In the genomic region with DNA sequence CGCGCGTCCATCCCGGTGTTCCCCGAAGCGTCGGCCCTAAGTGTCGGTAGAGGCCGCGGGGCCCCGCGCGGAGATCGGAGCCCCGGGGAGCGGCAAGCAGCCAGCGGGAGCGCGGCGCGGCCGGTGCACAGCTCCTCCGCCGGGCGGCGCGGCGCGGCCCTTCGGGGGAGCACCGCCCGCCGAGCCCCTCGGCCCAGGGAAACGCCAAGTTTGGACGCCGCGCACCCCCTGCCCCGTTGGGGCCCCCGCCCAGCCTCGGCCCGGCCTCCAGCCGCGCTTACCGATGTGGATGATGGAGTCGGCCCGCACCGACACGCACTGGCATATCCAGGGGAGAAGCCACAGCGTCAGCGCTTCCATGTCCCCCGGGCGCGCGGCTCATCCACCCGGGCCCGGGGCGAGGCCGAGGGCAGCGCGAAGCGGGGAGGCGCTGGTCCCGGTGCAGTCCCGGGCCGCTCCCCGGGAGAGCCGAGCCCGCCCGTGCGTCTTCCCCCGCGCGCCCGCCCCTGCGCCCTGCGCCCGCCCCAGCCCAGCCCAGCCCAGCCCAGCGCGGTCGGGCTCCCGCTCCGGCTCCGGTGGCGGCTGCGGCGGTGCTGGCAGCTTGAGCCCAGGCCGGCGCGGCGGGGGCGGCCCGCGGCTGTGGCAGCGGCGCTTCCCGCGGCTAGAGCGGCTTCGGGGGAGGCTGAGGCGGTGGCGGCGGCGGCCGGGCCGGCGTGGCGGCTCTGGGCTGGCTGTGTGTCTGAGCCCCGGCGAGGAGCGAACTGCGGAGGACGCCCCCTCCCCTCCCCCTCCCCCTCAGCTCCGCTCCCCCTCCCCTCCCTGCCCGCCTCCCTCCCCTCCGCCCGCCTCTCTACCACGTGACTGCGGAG, we compare ENCODE assay signal across 8 cellular contexts. TPM values are rescaled to one million over a fixed set of nuclear protein-coding genes. Genes with fewer than 3 reads are reported as not detected.
DNase-seq lines count a peak whose midpoint lies in the region; ATAC-seq and TF ChIP-seq lines count a peak whose summit lies in the region.

A gene (minus strand): TSS at position 763 of the 869 bp plus-strand sequence.

- no peak within 1 kb of the TSS for H3K27ac ChIP-seq in VCaP

- peak within 1 kb of the TSS; percentile 17 for H3K4me3 ChIP-seq in fibroblast of the aortic adventitia (ENCODE audit: low read depth, low read length)

- peaks cover 5 to 7% of the 10 kb centered on the region in 2 donors for H3K4me1 Mint-ChIP-seq in natural killer cell treated with Interleukin-12 subunit alpha and Interleukin-12 subunit beta and Interleukin-15 and Interleukin-18, amount 100 ng/mL, for 72 hours (ENCODE audit: low read depth in 2 of 2)

- H3K27ac Mint-ChIP-seq in natural killer cell treated with Interleukin-12 subunit alpha and Interleukin-12 subunit beta and Interleukin-15 and Interleukin-18, amount 100 ng/mL, for 72 hours: no peak within 1 kb of the TSS

- TF ChIP-seq CTCF in VCaP (conservative IDR thresholded peaks at IDR 0.05) (peak; percentile 27), fibroblast of the aortic adventitia (IDR thresholded peaks at IDR 0.05; ENCODE audit: insufficient read depth, low read length) (no peak)

- H3K4me1 ChIP-seq in ES-I3 (ENCODE audit: insufficient read depth, low read length): no peaks in the 10 kb centered on the region; the same call in 1 of the 2 replicates

- H3K36me3 ChIP-seq in ES-I3 (ENCODE audit: insufficient read depth, low read length): no peaks in the 10 kb centered on the region

- H3K9ac ChIP-seq in ES-I3 (ENCODE audit: low read depth, low read length): peak within 1 kb of the TSS; percentile 61

- no peaks in the 10 kb centered on the region for H3K36me3 Mint-ChIP-seq in natural killer cell treated with Interleukin-12 subunit alpha and Interleukin-12 subunit beta and Interleukin-15 and Interleukin-18, amount 100 ng/mL, for 72 hours

- H3K9me3 Mint-ChIP-seq in natural killer cell treated with Interleukin-12 subunit alpha and Interleukin-12 subunit beta and Interleukin-15 and Interleukin-18, amount 100 ng/mL, for 72 hours: no peaks in the 10 kb centered on the region

- H3K27me3 Mint-ChIP-seq in natural killer cell treated with Interleukin-12 subunit alpha and Interleukin-12 subunit beta and Interleukin-15 and Interleukin-18, amount 100 ng/mL, for 72 hours: peaks cover 44 to 52% of the 10 kb centered on the region in 2 donors

- H3K9me3 ChIP-seq in ES-I3 (ENCODE audit: control insufficient read depth, insufficient read depth, low read length): no peaks in the 10 kb centered on the region

- ATAC-seq in HG02678 (IDR thresholded peaks at IDR 0.05; ENCODE audit: unreplicated experiment): peak; percentile 21
- peak in 1 of 2 donors; percentile 46 for ATAC-seq in natural killer cell treated with Interleukin-12 subunit alpha and Interleukin-12 subunit beta and Interleukin-15 and Interleukin-18, amount 100 ng/mL, for 72 hours
- ATAC-seq in HG03139 (IDR thresholded peaks at IDR 0.05; ENCODE audit: unreplicated experiment): no peak

- no peak for DNase-seq in fibroblast of the aortic adventitia (ENCODE audit: low read depth)
- DNase-seq in natural killer cell treated with Interleukin-12 subunit alpha and Interleukin-12 subunit beta and Interleukin-15 and Interleukin-18, amount 100 ng/mL, for 72 hours (ENCODE audit: low spot score): no peak
- DNase-seq in DMS153 (lab: John Stamatoyannopoulos, UW): no peak
- DNase-seq in NCI-H524 treated with DMSO at 0.1 percent for 48 hours (lab: John Stamatoyannopoulos, UW): no peak

- H3K4me3 Mint-ChIP-seq in natural killer cell treated with Interleukin-12 subunit alpha and Interleukin-12 subunit beta and Interleukin-15 and Interleukin-18, amount 100 ng/mL, for 72 hours: peak within 1 kb of the TSS; percentile 45

RNA-seq across cellular contexts. Expression of the gene that starts here (rescaled TPM):
- total RNA-seq in fibroblast of the aortic adventitia (ENCODE audit: low replicate concordance): not detected in 2 replicates
- total RNA-seq in natural killer cell treated with Interleukin-12 subunit alpha and Interleukin-12 subunit beta and Interleukin-15 and Interleukin-18, amount 100 ng/mL, for 72 hours: not detected
